In genomic region chr1:181620183-181620582, GRCh38 we compare ENCODE assay signal across 31 cellular contexts.
"Had no signal": no experiment of that assay in that cellular context is flagged by ENCODE, and none has a peak within 500 bp of the region (broad histone marks: within the 10 kb centered on the region; RNA-seq: fewer than 3 reads in every experiment).

No MANE protein-coding gene starts in this region.

- H3K4me1 Mint-ChIP-seq: natural killer cell; nephron; neural progenitor cell; stimulated activated memory B cell treated with anti-CD40 and anti-IgM and Interleukin-4, amounts not matched to agents 10 μg/mL and 1 μg/mL and 100 μg/mL, for 72 hours; stimulated activated naive CD8-positive, alpha-beta T cell treated with anti-CD3 and anti-CD28 coated beads, Interleukin-15, amount 100 ng/mL, for 72 hours had no signal

- H3K9me3 ChIP-seq: ovary, psoas muscle, spleen, suprapubic skin, testis, tibial artery, transverse colon, upper lobe of right lung, uterus had no signal

- DNase-seq: natural killer cell; occipital lobe; ovary; posterior cingulate gyrus; psoas muscle; right cardiac atrium; spleen; stimulated activated CD4-positive, alpha-beta T cell treated with anti-CD3 and anti-CD28 coated beads, Interleukin-12 subunit alpha, Interleukin-12 subunit beta, amount 100 ng/mL, for 4 hours; stimulated activated CD4-positive, alpha-beta T cell treated with anti-CD3 and anti-CD28 coated beads, Interleukin-1b, Interleukin-23, amount 100 ng/mL, for 48 hours; stimulated activated CD4-positive, alpha-beta T cell treated with anti-CD3 and anti-CD28 coated beads, Interleukin-4, amount 100 ng/mL, for 1 hour; stimulated activated CD4-positive, alpha-beta T cell treated with anti-CD3 and anti-CD28 coated beads, Interleukin-4, amount 100 ng/mL, for 4 hours; stimulated activated CD8-positive, alpha-beta memory T cell treated with anti-CD3 and anti-CD28 coated beads, Interleukin-4, amount 100 ng/mL, for 48 hours; stimulated activated naive CD4-positive, alpha-beta T cell; stimulated activated naive CD8-positive, alpha-beta T cell treated with anti-CD3 and anti-CD28 coated beads, Interleukin-15, amount 100 ng/mL, for 72 hours; stimulated activated naive CD8-positive, alpha-beta T cell treated with anti-CD3 and anti-CD28 coated beads, Interleukin-15, Interleukin-2, amounts not matched to agents 100 U/mL and 50 U/mL, for 24 hours; substantia nigra; testis; tibial artery; transverse colon; upper lobe of right lung; uterus had no signal

- H3K4me3 ChIP-seq: neural progenitor cell, ovary, psoas muscle, skin epidermis, smooth muscle cell, spleen, suprapubic skin, testis, tibial artery, transverse colon, upper lobe of right lung, uterus had no signal

- ATAC-seq: natural killer cell; psoas muscle; right cardiac atrium; sciatic nerve; stimulated activated memory B cell treated with anti-CD40 and anti-IgM and Interleukin-4, amounts not matched to agents 10 μg/mL and 1 μg/mL and 100 μg/mL, for 72 hours; stimulated activated naive CD8-positive, alpha-beta T cell treated with anti-CD3 and anti-CD28 coated beads, Interleukin-15, amount 100 ng/mL, for 72 hours; stimulated activated naive CD8-positive, alpha-beta T cell treated with anti-CD3 and anti-CD28 coated beads, Interleukin-15, Interleukin-2, amounts not matched to agents 100 U/mL and 50 U/mL, for 24 hours; upper lobe of right lung had no signal

- H3K4me3 Mint-ChIP-seq: natural killer cell; nephron; neural progenitor cell; stimulated activated memory B cell treated with anti-CD40 and anti-IgM and Interleukin-4, amounts not matched to agents 10 μg/mL and 1 μg/mL and 100 μg/mL, for 72 hours; stimulated activated naive CD8-positive, alpha-beta T cell treated with anti-CD3 and anti-CD28 coated beads, Interleukin-15, amount 100 ng/mL, for 72 hours; type B pancreatic cell had no signal

- H3K4me1 ChIP-seq: neural progenitor cell, parathyroid adenoma, psoas muscle, spleen, suprapubic skin, testis, tibial artery, upper lobe of right lung, uterus had no signal

- H3K9me3 Mint-ChIP-seq: neural progenitor cell; stimulated activated memory B cell treated with anti-CD40 and anti-IgM and Interleukin-4, amounts not matched to agents 10 μg/mL and 1 μg/mL and 100 μg/mL, for 72 hours; stimulated activated naive CD8-positive, alpha-beta T cell treated with anti-CD3 and anti-CD28 coated beads, Interleukin-15, amount 100 ng/mL, for 72 hours had no signal

- H3K79me2 ChIP-seq: parathyroid adenoma had no signal

- H3K36me3 Mint-ChIP-seq: natural killer cell; neural progenitor cell; stimulated activated memory B cell treated with anti-CD40 and anti-IgM and Interleukin-4, amounts not matched to agents 10 μg/mL and 1 μg/mL and 100 μg/mL, for 72 hours; type B pancreatic cell had no signal

- H2AFZ ChIP-seq: neural progenitor cell, parathyroid adenoma had no signal

- H3K27ac Mint-ChIP-seq: natural killer cell; nephron; neural progenitor cell; progenitor cell of endocrine pancreas; stimulated activated memory B cell treated with anti-CD40 and anti-IgM and Interleukin-4, amounts not matched to agents 10 μg/mL and 1 μg/mL and 100 μg/mL, for 72 hours; stimulated activated naive CD8-positive, alpha-beta T cell treated with anti-CD3 and anti-CD28 coated beads, Interleukin-15, amount 100 ng/mL, for 72 hours; type B pancreatic cell had no signal

- H3K27me3 ChIP-seq: neural progenitor cell, ovary, testis, tibial artery, transverse colon, upper lobe of right lung, uterus had no signal

- H3K9ac ChIP-seq: neural progenitor cell, parathyroid adenoma had no signal

- H3K36me3 ChIP-seq: neural progenitor cell, ovary, spleen, suprapubic skin, tibial artery, transverse colon, upper lobe of right lung, uterus had no signal

- H3K4me2 ChIP-seq: neural progenitor cell, smooth muscle cell had no signal

- H3K27ac ChIP-seq: neural progenitor cell, ovary, parathyroid adenoma, psoas muscle, skin epidermis, spleen, suprapubic skin, testis, tibial artery, transverse colon, upper lobe of right lung, uterus had no signal
